8 cellular contexts compared by ENCODE assay signal in genomic region chr14:35331605-35332516, GRCh38. TPM values are rescaled to one million over a fixed set of nuclear protein-coding genes. Genes with fewer than 3 reads are reported as not detected.
A peak's percentile ranks its signal among the peaks of the same experiment; 100 is the strongest.
DNase-seq lines count a peak whose midpoint lies in the region; TF ChIP-seq lines count a peak whose summit lies in the region.

No MANE protein-coding gene starts in this region.

- no peak overlapping the region for H3K4me3 ChIP-seq in BE2C (ENCODE audit: low read depth, low read length)

- peaks cover 17% of the 10 kb centered on the region for H3K4me1 ChIP-seq in BE2C

- no peaks in the 10 kb centered on the region for H3K9me3 Mint-ChIP-seq in activated CD4-positive, alpha-beta T cell treated with anti-CD3 and anti-CD28 coated beads, Interleukin-2, amount 10 ng/mL, durations not matched to agents 24 days and 14 days
- H3K9me3 Mint-ChIP-seq in glutamatergic neuron (ENCODE audit: unreplicated experiment): peaks cover 2% of the 10 kb centered on the region

- H3K36me3 Mint-ChIP-seq in activated CD4-positive, alpha-beta T cell treated with anti-CD3 and anti-CD28 coated beads, Interleukin-2, amount 10 ng/mL, durations not matched to agents 24 days and 14 days (ENCODE audit: low read depth): no peaks in the 10 kb centered on the region
- H3K36me3 Mint-ChIP-seq in glutamatergic neuron (ENCODE audit: unreplicated experiment): no peaks in the 10 kb centered on the region

- H3K4me1 Mint-ChIP-seq in activated CD4-positive, alpha-beta T cell treated with anti-CD3 and anti-CD28 coated beads, Interleukin-2, amount 10 ng/mL, durations not matched to agents 24 days and 14 days: peaks cover 30% of the 10 kb centered on the region
- H3K4me1 Mint-ChIP-seq in glutamatergic neuron (ENCODE audit: low read depth, unreplicated experiment): peaks cover 8% of the 10 kb centered on the region

- H3K9me3 ChIP-seq in BE2C: no peaks in the 10 kb centered on the region

- no peaks in the 10 kb centered on the region for H3K27me3 ChIP-seq in BE2C

- peak overlapping the region; percentile 91 for H3K27ac Mint-ChIP-seq in activated CD4-positive, alpha-beta T cell treated with anti-CD3 and anti-CD28 coated beads, Interleukin-2, amount 10 ng/mL, durations not matched to agents 24 days and 14 days
- no peak overlapping the region for H3K27ac Mint-ChIP-seq in glutamatergic neuron (ENCODE audit: unreplicated experiment)

- no peaks in the 10 kb centered on the region for H3K36me3 ChIP-seq in BE2C

- DNase-seq in activated CD4-positive, alpha-beta T cell treated with anti-CD3 and anti-CD28 coated beads, Interleukin-2, amount 10 ng/mL, durations not matched to agents 24 days and 14 days: no peak
- DNase-seq in activated CD4-positive, alpha-beta T cell treated with anti-CD3 and anti-CD28 coated beads for 4 hours: no peak
- DNase-seq in HT-29 (ENCODE audit: low spot score): peak; percentile 90
- peak; percentile 47 for DNase-seq in astrocyte of the hippocampus (ENCODE audit: low read depth, low spot score)
- peak; percentile 79 for DNase-seq in mesenteric fat pad (ENCODE audit: low spot score)
- no peak for DNase-seq in BE2C
- no peak for DNase-seq in HUDEP-2 (lab: John Stamatoyannopoulos, UW; ENCODE audit: unreplicated experiment in 76 of 76)
- DNase-seq in glutamatergic neuron: no peak

- intact Hi-C loops in activated CD4-positive, alpha-beta T cell treated with anti-CD3 and anti-CD28 coated beads, Interleukin-2, amount 10 ng/mL, durations not matched to agents 24 days and 14 days (cut with micrococcal nuclease): loop anchor here (2.0 kb wide), 1 partner anchor 45 kb away; no protein-coding TSS in a partner anchor

- TF ChIP-seq CTCF in BE2C (IDR thresholded peaks at IDR 0.05; ENCODE audit: low read depth, low read length) (no peak), glutamatergic neuron (IDR thresholded peaks at IDR 0.05; ENCODE audit: partially characterized antibody, unreplicated experiment) (no peak)

- no peaks in the 10 kb centered on the region for H3K27me3 Mint-ChIP-seq in activated CD4-positive, alpha-beta T cell treated with anti-CD3 and anti-CD28 coated beads, Interleukin-2, amount 10 ng/mL, durations not matched to agents 24 days and 14 days
- H3K27me3 Mint-ChIP-seq in glutamatergic neuron (ENCODE audit: unreplicated experiment): peaks cover 2% of the 10 kb centered on the region

- H3K4me3 Mint-ChIP-seq in activated CD4-positive, alpha-beta T cell treated with anti-CD3 and anti-CD28 coated beads, Interleukin-2, amount 10 ng/mL, durations not matched to agents 24 days and 14 days: peak overlapping the region; percentile 79
- H3K4me3 Mint-ChIP-seq in glutamatergic neuron (ENCODE audit: unreplicated experiment): no peak overlapping the region

RNA-seq across cellular contexts. Expression of gene PSMA6, which starts 39.7 kb away (rescaled TPM):
- total RNA-seq in activated CD4-positive, alpha-beta T cell treated with anti-CD3 and anti-CD28 coated beads, Interleukin-2, amount 10 ng/mL, durations not matched to agents 24 days and 14 days: 501 and 522 TPM in 2 replicates
- 80.3 and 112 TPM in 2 replicates for total RNA-seq in HT-29 (2014; rRNA removed; shearing (Covaris generic))
- 200 TPM for total RNA-seq in mesenteric fat pad
- polyA plus RNA-seq in BE2C (2012; ENCODE audit: insufficient read depth, insufficient read length, low read depth): 217 TPM
- total RNA-seq in glutamatergic neuron (ENCODE audit: unreplicated experiment): 148 TPM

Comparison
In these comparisons a context has a peak if more than half of its experiments do, and no peak if none do; other contexts are left out.
1. DNase-seq: peak in HT-29 (single experiment), astrocyte of the hippocampus (single experiment) and mesenteric fat pad (single experiment); none in activated CD4-positive, alpha-beta T cell treated with anti-CD3 and anti-CD28 coated beads, Interleukin-2, amount 10 ng/mL, durations not matched to agents 24 days and 14 days (single experiment), activated CD4-positive, alpha-beta T cell treated with anti-CD3 and anti-CD28 coated beads for 4 hours (0 of 2), BE2C (single experiment), HUDEP-2 (0 of 76) and glutamatergic neuron (single experiment).